In the genomic region with DNA sequence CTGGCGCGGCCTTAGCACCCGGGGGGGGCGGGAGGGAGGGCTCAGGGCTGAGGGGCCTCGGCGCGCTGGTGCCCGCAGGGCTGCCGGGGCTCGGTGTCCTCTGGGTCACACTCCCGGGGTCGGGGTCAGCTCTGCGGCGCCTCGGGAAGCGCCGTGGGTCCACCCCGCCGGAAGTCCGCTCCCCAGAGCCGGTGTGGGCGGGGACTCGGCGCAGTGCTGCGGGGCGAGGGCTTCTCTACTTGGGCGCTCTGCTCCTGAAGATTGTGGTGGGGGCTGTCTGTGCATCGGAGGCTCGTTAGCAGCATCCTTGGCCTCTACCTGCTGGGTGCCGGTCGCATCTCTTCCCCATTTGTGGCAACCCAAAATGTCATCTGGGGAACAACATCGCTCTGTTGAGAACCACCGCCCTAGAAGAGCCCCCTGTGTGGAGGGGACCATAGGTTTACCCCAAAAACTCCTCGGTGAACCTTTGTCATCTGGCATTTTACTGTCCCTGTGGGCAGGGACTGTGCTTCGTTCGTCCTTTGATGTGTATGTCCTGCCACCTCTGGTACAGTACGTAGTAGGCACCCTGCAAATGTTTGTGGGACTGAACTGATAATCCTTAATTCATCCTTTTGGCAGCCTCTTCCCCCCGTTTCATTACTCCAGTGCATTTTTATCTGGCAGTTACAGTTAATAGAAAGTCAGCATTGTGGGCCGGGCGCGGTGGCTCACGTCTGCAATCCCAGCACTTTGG, we compare ENCODE assay signal across 8 cellular contexts. TPM values are rescaled to one million over a fixed set of nuclear protein-coding genes. Genes with fewer than 3 reads are reported as not detected.
DNase-seq lines count a peak whose midpoint lies in the region; ATAC-seq and TF ChIP-seq lines count a peak whose summit lies in the region.

No MANE protein-coding gene starts in this region.

- DNase-seq in CD14-positive monocyte (ENCODE audit: low spot score) (peak; percentile 57), RPMI8226 (peak; percentile 76), left ventricle myocardium superior (peak; percentile 79), sciatic nerve (ENCODE audit: low spot score) (peak; percentile 82), NCI-H2029 treated with DMSO at 0.1 percent for 48 hours (lab: John Stamatoyannopoulos, UW) (no peak)
- DNase-seq in activated naive CD8-positive, alpha-beta T cell treated with anti-CD3 and anti-CD28 coated beads for 36 hours = peak; percentile 73

- intact Hi-C loops in CD14-positive monocyte (cut with micrococcal nuclease) = loop anchor here in 1 of 2 donors (10.0 kb wide), 2 partner anchors 912 to 1052 kb away; partner anchors contain the start of genes PPP4R1 and RALBP1
- intact Hi-C loops in left ventricle myocardium superior (cut with micrococcal nuclease) = loop anchor here (10.0 kb wide), 1 partner anchor 72 kb away; the partner anchor contains the start of gene APCDD1
- intact Hi-C loops in sciatic nerve (cut with DNase I) = no loop called here

- peaks cover 3% of the 10 kb centered on the region in 2 donors for H3K36me3 Mint-ChIP-seq in CD14-positive monocyte
- H3K36me3 Mint-ChIP-seq in activated naive CD8-positive, alpha-beta T cell treated with anti-CD3 and anti-CD28 coated beads for 36 hours = peaks cover 10% of the 10 kb centered on the region

- peak overlapping the region; percentile 95 to 99 (median 97) for H3K27ac Mint-ChIP-seq in CD14-positive monocyte
- peak overlapping the region; percentile 95 for H3K27ac Mint-ChIP-seq in activated naive CD8-positive, alpha-beta T cell treated with anti-CD3 and anti-CD28 coated beads for 36 hours

- no peak for TF ChIP-seq CTCF in CD14-positive monocyte (IDR thresholded peaks at IDR 0.05)

- peak; percentile 67 for ATAC-seq in GM19023 (IDR thresholded peaks at IDR 0.05; ENCODE audit: unreplicated experiment)
- peak; percentile 55 for ATAC-seq in HG03175 (IDR thresholded peaks at IDR 0.05; ENCODE audit: unreplicated experiment)
- peak; percentile 82 for ATAC-seq in left ventricle myocardium superior
- peak; percentile 84 for ATAC-seq in sciatic nerve

- no peaks in the 10 kb centered on the region for H3K27me3 Mint-ChIP-seq in CD14-positive monocyte (ENCODE audit: low read depth in 3 of 3)
- H3K27me3 Mint-ChIP-seq in activated naive CD8-positive, alpha-beta T cell treated with anti-CD3 and anti-CD28 coated beads for 36 hours = peaks cover 3% of the 10 kb centered on the region

- peaks cover 53% of the 10 kb centered on the region for H3K4me1 Mint-ChIP-seq in CD14-positive monocyte
- H3K4me1 Mint-ChIP-seq in activated naive CD8-positive, alpha-beta T cell treated with anti-CD3 and anti-CD28 coated beads for 36 hours = peaks cover 50% of the 10 kb centered on the region

- no peaks in the 10 kb centered on the region for H3K9me3 Mint-ChIP-seq in CD14-positive monocyte
- H3K9me3 Mint-ChIP-seq in activated naive CD8-positive, alpha-beta T cell treated with anti-CD3 and anti-CD28 coated beads for 36 hours = no peaks in the 10 kb centered on the region

- peak overlapping the region; percentile 93 to 95 for H3K4me3 Mint-ChIP-seq in CD14-positive monocyte
- peak overlapping the region; percentile 96 for H3K4me3 Mint-ChIP-seq in activated naive CD8-positive, alpha-beta T cell treated with anti-CD3 and anti-CD28 coated beads for 36 hours

RNA-seq across cellular contexts. Expression of gene NAPG, which starts 0.6 kb away (rescaled TPM):
- 10 to 100 TPM; 15.9 to 17.5 TPM for polyA plus RNA-seq in CD14-positive monocyte
- total RNA-seq in activated naive CD8-positive, alpha-beta T cell treated with anti-CD3 and anti-CD28 coated beads for 36 hours = 10 to 100 TPM; 28.8 to 29.6 TPM
- total RNA-seq in left ventricle myocardium superior (26.2 TPM), sciatic nerve (40.0 TPM)
